Comparison of ENCODE assay signal across 1 cellular context in genomic region chr6:137218917-137219663, GRCh38.
TF ChIP-seq lines count a peak whose summit lies in the region.

Gene IFNGR1 (minus strand): TSS chr6:137219385. CDS start chr6:137219327, 58 bp downstream.

TF ChIP-seq in HepG2, 621 proteins besides CTCF, POLR2A, EP300 and RAD21 (continued from another document and continues in another):
- peak; percentile 87 for TF ChIP-seq ZNF331 (CRISPR knock-in tag; IDR thresholded peaks at IDR 0.05)
- no peak for TF ChIP-seq NBN (conservative IDR thresholded peaks at IDR 0.05)
- peak; percentile 59; the same call in 1 of the 2 replicates for TF ChIP-seq ZSCAN12 (CRISPR knock-in tag; IDR thresholded peaks at IDR 0.05)
- TF ChIP-seq TBX3 (IDR thresholded peaks at IDR 0.05; ENCODE audit: borderline replicate concordance): no peak; the same call in 1 of the 2 replicates
- TF ChIP-seq HHEX (CRISPR knock-in tag; IDR thresholded peaks at IDR 0.05): no peak
- TF ChIP-seq SRSF4 (IDR thresholded peaks at IDR 0.05; ENCODE audit: low read depth, low read length, poor library complexity, severe bottlenecking): no peak
- TF ChIP-seq ZBTB7A (CRISPR knock-in tag; IDR thresholded peaks at IDR 0.05): peak; percentile 81; the same call in 1 of the 2 replicates
- peak; percentile 85 for TF ChIP-seq ZNF160 (CRISPR knock-in tag; IDR thresholded peaks at IDR 0.05)
- peak; percentile 94 for TF ChIP-seq ARID5B (CRISPR knock-in tag; IDR thresholded peaks at IDR 0.05)
- TF ChIP-seq TRAFD1 (CRISPR knock-in tag; IDR thresholded peaks at IDR 0.05; ENCODE audit: borderline replicate concordance): no peak; the same call in 1 of the 2 replicates
- TF ChIP-seq TMF1 (CRISPR knock-in tag; IDR thresholded peaks at IDR 0.05; ENCODE audit: low read depth): no peak
- TF ChIP-seq KLF9 (CRISPR knock-in tag; IDR thresholded peaks at IDR 0.05; ENCODE audit: low read depth): no peak
- TF ChIP-seq ZBTB39 (CRISPR knock-in tag; IDR thresholded peaks at IDR 0.05): 0 out of 2 replicates have a peak, but pooled peaks have one; percentile 8
- peak; percentile 74 for TF ChIP-seq SOX5 (CRISPR knock-in tag; IDR thresholded peaks at IDR 0.05; ENCODE audit: borderline replicate concordance)
- TF ChIP-seq CEBPG (CRISPR knock-in tag; IDR thresholded peaks at IDR 0.05): peak; percentile 91
- TF ChIP-seq FOXO4 (CRISPR knock-in tag; conservative IDR thresholded peaks at IDR 0.05): no peak
- TF ChIP-seq ZNF597 (CRISPR knock-in tag; IDR thresholded peaks at IDR 0.05): no peak
- TF ChIP-seq GATAD1 (CRISPR knock-in tag; IDR thresholded peaks at IDR 0.05): peak; percentile 87
- TF ChIP-seq ZNF557 (CRISPR knock-in tag; IDR thresholded peaks at IDR 0.05): peak; percentile 31; the same call in 1 of the 2 replicates
- TF ChIP-seq MNT (IDR thresholded peaks at IDR 0.05): no peak
- no peak for TF ChIP-seq TRIM22 (IDR thresholded peaks at IDR 0.05)
- no peak; the same call in 1 of the 2 replicates for TF ChIP-seq GPN1 (CRISPR knock-in tag; IDR thresholded peaks at IDR 0.05; ENCODE audit: borderline replicate concordance)
- TF ChIP-seq SOX13 (IDR thresholded peaks at IDR 0.05): peak; percentile 69; the same call in 1 of the 2 replicates
- TF ChIP-seq SOX13 (CRISPR knock-in tag; conservative IDR thresholded peaks at IDR 0.05 in 1 of 2, IDR thresholded peaks at IDR 0.05 in 1 of 2): peak in 1 of 2 experiments; percentile 84; a peak in 2 of 4 replicates
- peak; percentile 95 for TF ChIP-seq SATB2 (CRISPR knock-in tag; IDR thresholded peaks at IDR 0.05)
- no peak; the same call in 1 of the 2 replicates for TF ChIP-seq HMGXB3 (CRISPR knock-in tag; IDR thresholded peaks at IDR 0.05; ENCODE audit: borderline replicate concordance)
